8 cellular contexts compared by ENCODE assay signal in the genomic region with DNA sequence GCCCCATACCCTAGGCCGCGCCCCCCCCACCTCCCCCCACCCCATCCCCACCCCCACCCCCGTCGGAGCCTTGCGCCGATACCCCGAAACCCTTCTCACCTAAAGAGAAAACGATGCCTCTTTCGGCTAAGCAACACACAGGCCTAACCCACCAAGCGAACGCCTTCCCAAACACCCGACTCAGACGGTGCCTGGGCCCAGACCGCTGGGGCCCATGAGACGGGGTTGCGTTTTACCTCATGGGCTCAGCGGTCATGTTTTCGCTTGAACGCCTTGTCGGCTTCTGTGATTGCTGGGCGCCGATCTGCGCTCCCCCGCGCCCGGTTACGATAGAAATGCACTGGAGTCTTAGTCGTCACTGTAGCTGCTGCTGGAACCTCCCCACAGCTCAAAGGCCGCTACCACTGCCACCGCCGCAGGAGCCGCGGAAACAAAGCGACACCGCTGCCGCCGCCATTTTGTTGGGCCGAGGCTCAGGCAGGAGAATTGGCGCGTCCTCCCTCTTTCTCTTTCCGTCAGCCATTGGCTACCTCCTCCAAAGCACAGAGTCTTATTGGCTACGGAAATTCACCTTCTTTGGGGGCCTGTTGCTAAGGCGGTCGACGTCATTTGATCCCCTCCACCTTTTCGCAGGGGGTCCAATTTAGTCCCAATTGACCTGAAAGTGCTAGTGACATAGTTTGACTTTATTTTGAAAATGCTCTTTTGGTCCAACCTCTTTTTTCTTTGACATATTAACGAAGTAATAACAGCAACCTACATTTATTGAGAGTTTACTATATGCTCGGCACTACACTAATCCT. TPM values are rescaled to one million over a fixed set of nuclear protein-coding genes. Genes with fewer than 3 reads are reported as not detected.
DNase-seq lines count a peak whose midpoint lies in the region; ATAC-seq and TF ChIP-seq lines count a peak whose summit lies in the region.

A gene with protein sequence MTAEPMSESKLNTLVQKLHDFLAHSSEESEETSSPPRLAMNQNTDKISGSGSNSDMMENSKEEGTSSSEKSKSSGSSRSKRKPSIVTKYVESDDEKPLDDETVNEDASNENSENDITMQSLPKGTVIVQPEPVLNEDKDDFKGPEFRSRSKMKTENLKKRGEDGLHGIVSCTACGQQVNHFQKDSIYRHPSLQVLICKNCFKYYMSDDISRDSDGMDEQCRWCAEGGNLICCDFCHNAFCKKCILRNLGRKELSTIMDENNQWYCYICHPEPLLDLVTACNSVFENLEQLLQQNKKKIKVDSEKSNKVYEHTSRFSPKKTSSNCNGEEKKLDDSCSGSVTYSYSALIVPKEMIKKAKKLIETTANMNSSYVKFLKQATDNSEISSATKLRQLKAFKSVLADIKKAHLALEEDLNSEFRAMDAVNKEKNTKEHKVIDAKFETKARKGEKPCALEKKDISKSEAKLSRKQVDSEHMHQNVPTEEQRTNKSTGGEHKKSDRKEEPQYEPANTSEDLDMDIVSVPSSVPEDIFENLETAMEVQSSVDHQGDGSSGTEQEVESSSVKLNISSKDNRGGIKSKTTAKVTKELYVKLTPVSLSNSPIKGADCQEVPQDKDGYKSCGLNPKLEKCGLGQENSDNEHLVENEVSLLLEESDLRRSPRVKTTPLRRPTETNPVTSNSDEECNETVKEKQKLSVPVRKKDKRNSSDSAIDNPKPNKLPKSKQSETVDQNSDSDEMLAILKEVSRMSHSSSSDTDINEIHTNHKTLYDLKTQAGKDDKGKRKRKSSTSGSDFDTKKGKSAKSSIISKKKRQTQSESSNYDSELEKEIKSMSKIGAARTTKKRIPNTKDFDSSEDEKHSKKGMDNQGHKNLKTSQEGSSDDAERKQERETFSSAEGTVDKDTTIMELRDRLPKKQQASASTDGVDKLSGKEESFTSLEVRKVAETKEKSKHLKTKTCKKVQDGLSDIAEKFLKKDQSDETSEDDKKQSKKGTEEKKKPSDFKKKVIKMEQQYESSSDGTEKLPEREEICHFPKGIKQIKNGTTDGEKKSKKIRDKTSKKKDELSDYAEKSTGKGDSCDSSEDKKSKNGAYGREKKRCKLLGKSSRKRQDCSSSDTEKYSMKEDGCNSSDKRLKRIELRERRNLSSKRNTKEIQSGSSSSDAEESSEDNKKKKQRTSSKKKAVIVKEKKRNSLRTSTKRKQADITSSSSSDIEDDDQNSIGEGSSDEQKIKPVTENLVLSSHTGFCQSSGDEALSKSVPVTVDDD (N-terminal part only) (minus strand): TSS at position 471 of the 803 bp plus-strand sequence. CDS start 215 bp downstream, at position 256.

- POLR2A ChIA-PET in activated CD4-positive, alpha-beta T cell treated with anti-CD3 and anti-CD28 coated beads, Interleukin-2, amount 10 ng/mL, durations not matched to agents 7 days and 5 days (lab: Charles Lee) = no interaction called here

- no peaks in the 10 kb centered on the region for H3K27me3 Mint-ChIP-seq in activated CD4-positive, alpha-beta T cell treated with anti-CD3 and anti-CD28 coated beads, Interleukin-2, amount 10 ng/mL, durations not matched to agents 7 days and 5 days
- no peaks in the 10 kb centered on the region for H3K27me3 Mint-ChIP-seq in dendritic cell treated with granulocyte-macrophage colony-stimulating factor and Interleukin-4, amounts not matched to agents 40 ng/mL and 50 ng/mL, for 4 days

- DNase-seq in AG10803 (ENCODE audit: low read depth) (peak; percentile 72), NCI-H524 (lab: John Stamatoyannopoulos, UW) (peak; percentile 87 to 92), left lobe of liver (ENCODE audit: low spot score) (peak; percentile 71)
- peak; percentile 83 for DNase-seq in activated CD4-positive, alpha-beta T cell treated with anti-CD3 and anti-CD28 coated beads, Interleukin-2, amount 10 ng/mL, durations not matched to agents 7 days and 5 days
- DNase-seq in stimulated activated CD4-positive, alpha-beta T cell treated with anti-CD3 and anti-CD28 coated beads, Interleukin-2, amount 100 ng/mL, for 4 hours (ENCODE audit: low read depth) = peak; percentile 52

- peak within 1 kb of the TSS; percentile 76 for H3K4me3 ChIP-seq in AG10803 (ENCODE audit: low read length)

- peak; percentile 97 for ATAC-seq in GM19035 (IDR thresholded peaks at IDR 0.05; ENCODE audit: unreplicated experiment)
- ATAC-seq in HG03432 (IDR thresholded peaks at IDR 0.05; ENCODE audit: unreplicated experiment) = peak; percentile 98
- ATAC-seq in left lobe of liver = peak; percentile 90

- peak within 1 kb of the TSS; percentile 100 for H3K27ac Mint-ChIP-seq in activated CD4-positive, alpha-beta T cell treated with anti-CD3 and anti-CD28 coated beads, Interleukin-2, amount 10 ng/mL, durations not matched to agents 7 days and 5 days
- peak within 1 kb of the TSS; percentile 99 for H3K27ac Mint-ChIP-seq in dendritic cell treated with granulocyte-macrophage colony-stimulating factor and Interleukin-4, amounts not matched to agents 40 ng/mL and 50 ng/mL, for 4 days

- intact Hi-C loops in dendritic cell treated with granulocyte-macrophage colony-stimulating factor and Interleukin-4, amounts not matched to agents 40 ng/mL and 50 ng/mL, for 4 days (cut with micrococcal nuclease) = loop anchor here (5.0 kb wide), 1 partner anchor 111 kb away; a partner anchor contains a TSS

- peaks cover 2% of the 10 kb centered on the region for H3K36me3 Mint-ChIP-seq in activated CD4-positive, alpha-beta T cell treated with anti-CD3 and anti-CD28 coated beads, Interleukin-2, amount 10 ng/mL, durations not matched to agents 7 days and 5 days (ENCODE audit: low read depth)
- peaks cover 9% of the 10 kb centered on the region for H3K36me3 Mint-ChIP-seq in dendritic cell treated with granulocyte-macrophage colony-stimulating factor and Interleukin-4, amounts not matched to agents 40 ng/mL and 50 ng/mL, for 4 days (ENCODE audit: low read depth)

- H3K9me3 Mint-ChIP-seq in activated CD4-positive, alpha-beta T cell treated with anti-CD3 and anti-CD28 coated beads, Interleukin-2, amount 10 ng/mL, durations not matched to agents 7 days and 5 days = no peaks in the 10 kb centered on the region
- no peaks in the 10 kb centered on the region for H3K9me3 Mint-ChIP-seq in dendritic cell treated with granulocyte-macrophage colony-stimulating factor and Interleukin-4, amounts not matched to agents 40 ng/mL and 50 ng/mL, for 4 days

- H3K4me1 Mint-ChIP-seq in activated CD4-positive, alpha-beta T cell treated with anti-CD3 and anti-CD28 coated beads, Interleukin-2, amount 10 ng/mL, durations not matched to agents 7 days and 5 days = peaks cover 30% of the 10 kb centered on the region
- H3K4me1 Mint-ChIP-seq in dendritic cell treated with granulocyte-macrophage colony-stimulating factor and Interleukin-4, amounts not matched to agents 40 ng/mL and 50 ng/mL, for 4 days (ENCODE audit: low read depth) = no peaks in the 10 kb centered on the region

- CTCF ChIA-PET in activated CD4-positive, alpha-beta T cell treated with anti-CD3 and anti-CD28 coated beads, Interleukin-2, amount 10 ng/mL, durations not matched to agents 7 days and 5 days (lab: Charles Lee) = no interaction called here

- peak within 1 kb of the TSS; percentile 98 for H3K4me3 Mint-ChIP-seq in activated CD4-positive, alpha-beta T cell treated with anti-CD3 and anti-CD28 coated beads, Interleukin-2, amount 10 ng/mL, durations not matched to agents 7 days and 5 days
- peak within 1 kb of the TSS; percentile 99 for H3K4me3 Mint-ChIP-seq in dendritic cell treated with granulocyte-macrophage colony-stimulating factor and Interleukin-4, amounts not matched to agents 40 ng/mL and 50 ng/mL, for 4 days

- no peak for TF ChIP-seq CTCF in AG10803 (conservative IDR thresholded peaks at IDR 0.05; ENCODE audit: low read length)

RNA-seq across cellular contexts. Expression of the gene that starts here (rescaled TPM):
- total RNA-seq in activated CD4-positive, alpha-beta T cell treated with anti-CD3 and anti-CD28 coated beads, Interleukin-2, amount 10 ng/mL, durations not matched to agents 7 days and 5 days = 10 to 100 TPM; 66.4 to 70.9 TPM
- total RNA-seq in left lobe of liver = 18.8 TPM

Comparison
In these comparisons a context has a peak if more than half of its experiments do, and no peak if none do; other contexts are left out.
1. Peak in every context shown above with its lines: DNase-seq, ATAC-seq and H3K4me3 ChIP-seq.